In genomic region chr2:38692636-38693318, GRCh38 we compare ENCODE assay signal across 1 cellular context.
TF ChIP-seq lines count a peak whose summit lies in the region.

No MANE protein-coding gene starts in this region.

TF ChIP-seq in HepG2, 621 proteins besides CTCF, POLR2A, EP300 and RAD21 (continued from another document and continues in another):
- TF ChIP-seq HNF4G (IDR thresholded peaks at IDR 0.05; ENCODE audit: borderline replicate concordance, low read depth, low read length), result no peak
- TF ChIP-seq HNF4G (CRISPR knock-in tag; IDR thresholded peaks at IDR 0.05; ENCODE audit: borderline replicate concordance, low read depth), result no peak
- TF ChIP-seq CSRNP1 (CRISPR knock-in tag; IDR thresholded peaks at IDR 0.05), result no peak
- TF ChIP-seq FOXO1 (CRISPR knock-in tag; IDR thresholded peaks at IDR 0.05), result 0 out of 2 replicates have a peak, but pooled peaks have one; percentile 44
- TF ChIP-seq AHR (CRISPR knock-in tag; IDR thresholded peaks at IDR 0.05), result 0 out of 2 replicates have a peak, but pooled peaks have one; percentile 49
- TF ChIP-seq NR0B2 (CRISPR knock-in tag; IDR thresholded peaks at IDR 0.05), result no peak
- TF ChIP-seq ZNF652 (CRISPR knock-in tag; IDR thresholded peaks at IDR 0.05; ENCODE audit: borderline replicate concordance, low read depth), result no peak; the same call in 1 of the 2 replicates
- TF ChIP-seq HNF1A (IDR thresholded peaks at IDR 0.05; ENCODE audit: low read depth), result no peak
- TF ChIP-seq HNF1A (CRISPR knock-in tag; IDR thresholded peaks at IDR 0.05; ENCODE audit: borderline replicate concordance), result 0 out of 2 replicates have a peak, but pooled peaks have one; percentile 44
- TF ChIP-seq SRSF9 (IDR thresholded peaks at IDR 0.05; ENCODE audit: borderline replicate concordance, insufficient read depth, low read depth, low read length, poor library complexity, severe bottlenecking), result no peak
- TF ChIP-seq AKAP8 (CRISPR knock-in tag; IDR thresholded peaks at IDR 0.05), result peak; percentile 60; the same call in 1 of the 2 replicates
- TF ChIP-seq PLSCR1 (CRISPR knock-in tag; IDR thresholded peaks at IDR 0.05; ENCODE audit: borderline replicate concordance), result no peak
- TF ChIP-seq ZNF660 (CRISPR knock-in tag; IDR thresholded peaks at IDR 0.05; ENCODE audit: borderline replicate concordance, low read depth), result no peak
- TF ChIP-seq SPEN (CRISPR knock-in tag; IDR thresholded peaks at IDR 0.05; ENCODE audit: low read depth), result peak; percentile 77
- TF ChIP-seq DBP (CRISPR knock-in tag; IDR thresholded peaks at IDR 0.05; ENCODE audit: not compliant biosample characterization), result no peak
- no peak for TF ChIP-seq ZNF496 (CRISPR knock-in tag; IDR thresholded peaks at IDR 0.05; ENCODE audit: insufficient replicate concordance)
- TF ChIP-seq FOXA3 (CRISPR knock-in tag; IDR thresholded peaks at IDR 0.05), result peak; percentile 52
- no peak for TF ChIP-seq SMAD3 (CRISPR knock-in tag; IDR thresholded peaks at IDR 0.05)
- no peak for TF ChIP-seq ZNF367 (CRISPR knock-in tag; IDR thresholded peaks at IDR 0.05; ENCODE audit: borderline replicate concordance)
- TF ChIP-seq ZBTB1 (CRISPR knock-in tag; IDR thresholded peaks at IDR 0.05; ENCODE audit: borderline replicate concordance), result no peak
- TF ChIP-seq ZFP36L2 (CRISPR knock-in tag; IDR thresholded peaks at IDR 0.05), result no peak
- no peak for TF ChIP-seq ZFP82 (CRISPR knock-in tag; IDR thresholded peaks at IDR 0.05; ENCODE audit: borderline replicate concordance)
- no peak for TF ChIP-seq EHMT2 (IDR thresholded peaks at IDR 0.05; ENCODE audit: borderline replicate concordance, low read depth, low read length)
- no peak for TF ChIP-seq NR1H2 (CRISPR knock-in tag; IDR thresholded peaks at IDR 0.05; ENCODE audit: borderline replicate concordance, low read depth)
- TF ChIP-seq ARNT2 (CRISPR knock-in tag; IDR thresholded peaks at IDR 0.05; ENCODE audit: low read depth), result no peak
- TF ChIP-seq TFDP2 (CRISPR knock-in tag; IDR thresholded peaks at IDR 0.05), result 0 out of 2 replicates have a peak, but pooled peaks have one; percentile 29
- peak; percentile 52; the same call in 1 of the 2 replicates for TF ChIP-seq TARDBP (CRISPR knock-in tag; IDR thresholded peaks at IDR 0.05)
- TF ChIP-seq PCBP1 (IDR thresholded peaks at IDR 0.05; ENCODE audit: borderline replicate concordance, low read depth, low read length), result no peak
- TF ChIP-seq BCLAF1 (IDR thresholded peaks at IDR 0.05), result no peak
- TF ChIP-seq ZMYM3 (CRISPR knock-in tag; IDR thresholded peaks at IDR 0.05), result 0 out of 2 replicates have a peak, but pooled peaks have one; percentile 38
- TF ChIP-seq TOE1 (CRISPR knock-in tag; IDR thresholded peaks at IDR 0.05), result no peak
- TF ChIP-seq ZBTB34 (CRISPR knock-in tag; IDR thresholded peaks at IDR 0.05), result 0 out of 2 replicates have a peak, but pooled peaks have one; percentile 55
- TF ChIP-seq ASH2L (IDR thresholded peaks at IDR 0.05; ENCODE audit: insufficient read length, low read depth, low read length), result no peak
- TF ChIP-seq TCF7L2 (IDR thresholded peaks at IDR 0.05; ENCODE audit: low read depth, low read length), result no peak
- no peak; the same call in 1 of the 2 replicates for TF ChIP-seq KLF11 (CRISPR knock-in tag; IDR thresholded peaks at IDR 0.05)
- no peak for TF ChIP-seq NFRKB (IDR thresholded peaks at IDR 0.05)
- TF ChIP-seq NAIF1 (CRISPR knock-in tag; IDR thresholded peaks at IDR 0.05; ENCODE audit: borderline replicate concordance), result no peak
- peak; percentile 65; the same call in 1 of the 2 replicates for TF ChIP-seq ZGPAT (CRISPR knock-in tag; IDR thresholded peaks at IDR 0.05)
- no peak for TF ChIP-seq ZNF672 (CRISPR knock-in tag; IDR thresholded peaks at IDR 0.05)
- no peak for TF ChIP-seq ZNF343 (CRISPR knock-in tag; IDR thresholded peaks at IDR 0.05)
- no peak for TF ChIP-seq NBN (conservative IDR thresholded peaks at IDR 0.05)
- TF ChIP-seq RFX5 (IDR thresholded peaks at IDR 0.05; ENCODE audit: low read depth, low read length), result no peak
- TF ChIP-seq ZNF670 (CRISPR knock-in tag; IDR thresholded peaks at IDR 0.05; ENCODE audit: borderline replicate concordance), result peak; percentile 58; the same call in 1 of the 2 replicates
- no peak for TF ChIP-seq ZBTB26 (CRISPR knock-in tag; IDR thresholded peaks at IDR 0.05; ENCODE audit: borderline replicate concordance)
- TF ChIP-seq E2F2 (CRISPR knock-in tag; IDR thresholded peaks at IDR 0.05; ENCODE audit: borderline replicate concordance), result no peak
